Comparison of ENCODE assay signal across 19 cellular contexts in genomic region chr13:24921003-24921402, GRCh38.
DNase-seq lines count a peak whose midpoint lies in the region; ATAC-seq, FAIRE-seq and TF ChIP-seq lines count a peak whose summit lies in the region.
"Had no signal": no experiment of that assay in that cellular context is flagged by ENCODE, and none has a peak within 500 bp of the region (broad histone marks: within the 10 kb centered on the region; RNA-seq: fewer than 3 reads in every experiment).

No MANE protein-coding gene starts in this region.

- TF ChIP-seq CTCF in HepG2 (CRISPR knock-in tag; IDR thresholded peaks at IDR 0.05) (no peak), right lobe of liver (IDR thresholded peaks at IDR 0.05) (no peak), endothelial cell (IDR thresholded peaks at IDR 0.05; ENCODE audit: unreplicated experiment) (no peak)

- in situ Hi-C loops in HepG2 (cut with HindIII; ENCODE audit: extremely low pct_ligation_motif_present, low pct_unique_long_range_greater_than_20kb) = no loop called here

- POLR2A ChIA-PET in HepG2 (lab: Yijun Ruan, JAX) = no interaction called here

- no peak for FAIRE-seq in HepG2 (lab: Jason Lieb, UNC)
- no peak for FAIRE-seq in HTR-8/SVneo (lab: Jason Lieb, UNC)

- H3K27ac Mint-ChIP-seq in endothelial cell (ENCODE audit: unreplicated experiment) = no peak overlapping the region
- H3K27ac Mint-ChIP-seq in stimulated activated effector memory CD8-positive, alpha-beta T cell treated with anti-CD3 and anti-CD28 coated beads, Interleukin-12 subunit alpha, Interleukin-12 subunit beta, amount 100 ng/mL, for 72 hours = no peak overlapping the region
- H3K27ac Mint-ChIP-seq: stimulated activated naive B cell treated with anti-CD40 and anti-IgM and Interleukin-4, amounts not matched to agents 10 μg/mL and 1 μg/mL and 100 μg/mL, for 72 hours had no signal

- H2AFZ ChIP-seq in HepG2 (ENCODE audit: low read length) = no peak overlapping the region

- intact Hi-C loops in HepG2 (cut with micrococcal nuclease; ENCODE audit: unreplicated experiment) = no loop called here
- intact Hi-C loops in right lobe of liver (cut with DNase I) = no loop called here

- peaks cover 49% of the 10 kb centered on the region for H3K79me2 ChIP-seq in HepG2 (ENCODE audit: insufficient read depth, low read length)

- TF ChIP-seq EP300 in HepG2 (IDR thresholded peaks at IDR 0.05; ENCODE audit: low read depth in 2 of 2, low read length in 2 of 2) (no peak), HepG2 (CRISPR knock-in tag; IDR thresholded peaks at IDR 0.05; ENCODE audit: borderline replicate concordance) (no peak)

- CTCF ChIA-PET in HepG2 (lab: Yijun Ruan, JAX; ENCODE audit: low intra/inter-chr PET ratio, low total read pairs) = no interaction called here

- no peak overlapping the region; a peak in 1 of 6 replicates for H3K4me3 ChIP-seq in HepG2 (replicated peaks in 1 of 3; ENCODE audit: insufficient read depth in 1 of 3, low read depth in 2 of 3, low read length in 3 of 3)
- no peak overlapping the region for H3K4me3 ChIP-seq in right lobe of liver
- peak overlapping the region; percentile 99 for H3K4me3 ChIP-seq in SK-N-MC
- H3K4me3 ChIP-seq: prostate gland had no signal

- H3K4me1 ChIP-seq in HepG2 (ENCODE audit: insufficient read depth, low read length) = peaks cover 39% of the 10 kb centered on the region
- H3K4me1 ChIP-seq in right lobe of liver = peaks cover 0 to 12% (median 3%) of the 10 kb centered on the region in 4 donors
- H3K4me1 ChIP-seq: prostate gland had no signal

- H3K4me3 Mint-ChIP-seq in endothelial cell (ENCODE audit: unreplicated experiment) = peak overlapping the region; percentile 33
- H3K4me3 Mint-ChIP-seq in stimulated activated effector memory CD8-positive, alpha-beta T cell treated with anti-CD3 and anti-CD28 coated beads, Interleukin-12 subunit alpha, Interleukin-12 subunit beta, amount 100 ng/mL, for 72 hours = peak overlapping the region; percentile 95

- no peaks in the 10 kb centered on the region for H4K20me1 ChIP-seq in HepG2 (ENCODE audit: insufficient read depth, low read length)

- H3K4me1 Mint-ChIP-seq in endothelial cell (ENCODE audit: unreplicated experiment) = peaks cover 21% of the 10 kb centered on the region
- peaks cover 10% of the 10 kb centered on the region for H3K4me1 Mint-ChIP-seq in stimulated activated effector memory CD8-positive, alpha-beta T cell treated with anti-CD3 and anti-CD28 coated beads, Interleukin-12 subunit alpha, Interleukin-12 subunit beta, amount 100 ng/mL, for 72 hours

- H3K27me3 Mint-ChIP-seq in endothelial cell (ENCODE audit: unreplicated experiment) = peaks cover 7% of the 10 kb centered on the region
- H3K27me3 Mint-ChIP-seq: stimulated activated naive B cell treated with anti-CD40 and anti-IgM and Interleukin-4, amounts not matched to agents 10 μg/mL and 1 μg/mL and 100 μg/mL, for 72 hours had no signal

- H3K27ac ChIP-seq in HepG2 (ENCODE audit: extremely low read length, insufficient read depth, low read length) = no peak overlapping the region
- no peak overlapping the region for H3K27ac ChIP-seq in right lobe of liver
- no peak overlapping the region for H3K27ac ChIP-seq in SK-N-MC
- H3K27ac ChIP-seq: prostate gland, RWPE1, VCaP had no signal

- BruUV-seq in HepG2 (replicated peaks; lab: Mats Ljungman, UMichigan) = no TSS peak

- no peak for TF ChIP-seq RAD21 in HepG2 (CRISPR knock-in tag; IDR thresholded peaks at IDR 0.05)

- H3K36me3 ChIP-seq in HepG2 (replicated peaks in 1 of 2; ENCODE audit: control insufficient read depth in 1 of 2, insufficient read depth in 2 of 2, low read length in 2 of 2) (no peaks in the 10 kb centered on the region), right lobe of liver (no peaks in the 10 kb centered on the region), SK-N-MC (ENCODE audit: insufficient read depth, low read length) (no peaks in the 10 kb centered on the region)
- H3K36me3 ChIP-seq: prostate gland had no signal

- H3K9me3 Mint-ChIP-seq in endothelial cell (ENCODE audit: unreplicated experiment) = no peaks in the 10 kb centered on the region
- H3K9me3 Mint-ChIP-seq in stimulated activated effector memory CD8-positive, alpha-beta T cell treated with anti-CD3 and anti-CD28 coated beads, Interleukin-12 subunit alpha, Interleukin-12 subunit beta, amount 100 ng/mL, for 72 hours = no peaks in the 10 kb centered on the region
- H3K9me3 Mint-ChIP-seq: stimulated activated naive B cell treated with anti-CD40 and anti-IgM and Interleukin-4, amounts not matched to agents 10 μg/mL and 1 μg/mL and 100 μg/mL, for 72 hours had no signal

- peak overlapping the region; percentile 93 for H3K4me2 ChIP-seq in HepG2 (ENCODE audit: low read depth, low read length)

- ATAC-seq in HepG2 = no peak
- ATAC-seq in right lobe of liver = no peak
- no peak for ATAC-seq in stimulated activated effector memory CD8-positive, alpha-beta T cell treated with anti-CD3 and anti-CD28 coated beads, Interleukin-12 subunit alpha, Interleukin-12 subunit beta, amount 100 ng/mL, for 72 hours
- ATAC-seq: esophagus mucosa; stimulated activated naive B cell treated with anti-CD40 and anti-IgM and Interleukin-4, amounts not matched to agents 10 μg/mL and 1 μg/mL and 100 μg/mL, for 72 hours had no signal

- 93% methylated on average over 6 of the region's 6 CpGs for WGBS in HepG2 (ENCODE audit: low lambda C conversion rate)
- WGBS in right lobe of liver (ENCODE audit: insufficient coverage, low coverage, low lambda C conversion rate, missing lambda C conversion rate) = 92% methylated on average over 6 of the region's 6 CpGs

- no peaks in the 10 kb centered on the region for H3K36me3 Mint-ChIP-seq in endothelial cell (ENCODE audit: low read depth, unreplicated experiment)
- peaks cover 10% of the 10 kb centered on the region for H3K36me3 Mint-ChIP-seq in stimulated activated effector memory CD8-positive, alpha-beta T cell treated with anti-CD3 and anti-CD28 coated beads, Interleukin-12 subunit alpha, Interleukin-12 subunit beta, amount 100 ng/mL, for 72 hours
- H3K36me3 Mint-ChIP-seq: stimulated activated naive B cell treated with anti-CD40 and anti-IgM and Interleukin-4, amounts not matched to agents 10 μg/mL and 1 μg/mL and 100 μg/mL, for 72 hours had no signal

- no peaks in the 10 kb centered on the region for H3K9me3 ChIP-seq in HepG2 (ENCODE audit: low read length)
- no peaks in the 10 kb centered on the region for H3K9me3 ChIP-seq in right lobe of liver
- H3K9me3 ChIP-seq in SK-N-MC (ENCODE audit: low read depth, low read length) = no peaks in the 10 kb centered on the region
- H3K9me3 ChIP-seq: prostate gland had no signal

- H3K9ac ChIP-seq in HepG2 (ENCODE audit: insufficient read depth, low read depth, low read length) = no peak overlapping the region
- H3K9ac ChIP-seq in SK-N-MC (ENCODE audit: insufficient read length) = no peak overlapping the region

- no peak for DNase-seq in HepG2 (ENCODE audit: low spot score)
- DNase-seq in right lobe of liver = no peak
- no peak for DNase-seq in SK-N-MC (ENCODE audit: low read depth, low spot score)
- DNase-seq in endothelial cell (ENCODE audit: low spot score) = no peak
- DNase-seq in stimulated activated effector memory CD8-positive, alpha-beta T cell treated with anti-CD3 and anti-CD28 coated beads, Interleukin-12 subunit alpha, Interleukin-12 subunit beta, amount 100 ng/mL, for 72 hours (ENCODE audit: low spot score in 2 of 2) = no peak
- DNase-seq in ecto neural progenitor cell (ENCODE audit: low spot score) = no peak
- no peak for DNase-seq in HTR-8/SVneo (ENCODE audit: insufficient read length, low spot score)
- DNase-seq in amniotic stem cell (lab: John Stamatoyannopoulos, UW) = no peak
- DNase-seq: activated effector memory CD4-positive, alpha-beta T cell treated with Interleukin-2 at 50 U/mL for 16 hours; caudate nucleus; DMS79 treated with DMSO at 0.1 percent for 48 hours; NCI-H1417 treated with DMSO at 0.1 percent for 48 hours; NCI-H524; stimulated activated CD4-positive, alpha-beta T cell treated with anti-CD3 and anti-CD28 coated beads, Interleukin-1b, Interleukin-23, amount 100 ng/mL, for 48 hours; stimulated activated naive B cell treated with anti-CD40 and anti-IgM and Interleukin-4, amounts not matched to agents 10 μg/mL and 1 μg/mL and 100 μg/mL, for 72 hours had no signal

- H3K27me3 ChIP-seq in HepG2 (ENCODE audit: control insufficient read depth in 1 of 2, insufficient read depth in 2 of 2, low read length in 2 of 2) (no peaks in the 10 kb centered on the region), right lobe of liver (no peaks in the 10 kb centered on the region)

- TF ChIP-seq POLR2A in HepG2 (IDR thresholded peaks at IDR 0.05; ENCODE audit: insufficient read depth in 1 of 2, low read depth in 2 of 2, low read length in 2 of 2) = no peak
- no peak for TF ChIP-seq POLR2A in right lobe of liver (IDR thresholded peaks at IDR 0.05)

TF ChIP-seq in HepG2, 621 proteins besides CTCF, POLR2A, EP300 and RAD21 (continues in another document):
- TF ChIP-seq RFX5 (IDR thresholded peaks at IDR 0.05; ENCODE audit: low read depth, low read length) (no peak), DMAP1 (CRISPR knock-in tag; IDR thresholded peaks at IDR 0.05) (no peak), ZFP62 (CRISPR knock-in tag; IDR thresholded peaks at IDR 0.05) (no peak)
- TF ChIP-seq, protein P1, sequence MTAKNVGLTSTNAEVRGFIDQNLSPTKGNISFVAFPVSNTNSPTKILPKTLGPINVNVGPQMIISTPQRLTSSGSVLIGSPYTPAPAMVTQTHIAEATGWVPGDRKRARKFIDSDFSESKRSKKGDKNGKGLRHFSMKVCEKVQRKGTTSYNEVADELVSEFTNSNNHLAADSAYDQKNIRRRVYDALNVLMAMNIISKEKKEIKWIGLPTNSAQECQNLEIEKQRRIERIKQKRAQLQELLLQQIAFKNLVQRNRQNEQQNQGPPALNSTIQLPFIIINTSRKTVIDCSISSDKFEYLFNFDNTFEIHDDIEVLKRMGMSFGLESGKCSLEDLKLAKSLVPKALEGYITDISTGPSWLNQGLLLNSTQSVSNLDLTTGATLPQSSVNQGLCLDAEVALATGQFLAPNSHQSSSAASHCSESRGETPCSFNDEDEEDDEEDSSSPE (CRISPR knock-in tag; IDR thresholded peaks at IDR 0.05) = no peak
